9 cellular contexts compared by ENCODE assay signal in genomic region chr11:69748637-69749036, GRCh38. TPM values are rescaled to one million over a fixed set of nuclear protein-coding genes. Genes with fewer than 3 reads are reported as not detected.
"Had no signal": no experiment of that assay in that cellular context is flagged by ENCODE, and none has a peak within 500 bp of the region (broad histone marks: within the 10 kb centered on the region; RNA-seq: fewer than 3 reads in every experiment).

No MANE protein-coding gene starts in this region.

- H3K4me3 ChIP-seq: GM23248, K562 had no signal

- H3K4me3 Mint-ChIP-seq: H9 had no signal

- H3K9me3 Mint-ChIP-seq: H9 had no signal

- ATAC-seq: K562 had no signal

- H3K9ac ChIP-seq: GM23248 had no signal

- FAIRE-seq: H54, HTR-8/SVneo, K562 had no signal

- DNase-seq: GM23248, GOT3, H9, HCEC 1CT, IMR-90 had no signal

- H2AFZ ChIP-seq: GM23248 had no signal

- H3K27ac ChIP-seq: GM23248 had no signal

RNA-seq across cellular contexts. Expression of gene FGF4, which starts 26.5 kb away (rescaled TPM):
- total RNA-seq: GM23248, HT-29, IMR-90, K562 had no signal
- polyA plus RNA-seq: GM23248, IMR-90, K562 had no signal

RNA-seq across cellular contexts. Expression of gene FGF19, which starts 44.8 kb away (rescaled TPM):
- total RNA-seq: GM23248, IMR-90 had no signal
- polyA plus RNA-seq: GM23248, IMR-90, K562 had no signal
